ENCODE assay signal across 22 cellular contexts in genomic region chr14:54116972-54117371, GRCh38.
A peak's percentile ranks its signal among the peaks of the same experiment; 100 is the strongest.
DNase-seq lines count a peak whose midpoint lies in the region; ATAC-seq, FAIRE-seq and TF ChIP-seq lines count a peak whose summit lies in the region.
"Had no signal": no experiment of that assay in that cellular context is flagged by ENCODE, and none has a peak within 500 bp of the region (broad histone marks: within the 10 kb centered on the region; RNA-seq: fewer than 3 reads in every experiment).

No MANE protein-coding gene starts in this region.

- TF ChIP-seq CTCF in astrocyte of the spinal cord (IDR thresholded peaks at IDR 0.05; ENCODE audit: low read depth, low read length): no peak

- FAIRE-seq in urothelium cell line (lab: Jason Lieb, UNC): no peak
- FAIRE-seq: small intestine had no signal

- H3K4me3 ChIP-seq in astrocyte of the spinal cord (ENCODE audit: low read depth, low read length): no peak overlapping the region
- H3K4me3 ChIP-seq: heart right ventricle, prostate gland, thyroid gland had no signal

- in situ Hi-C loops in astrocyte of the spinal cord (cut with HindIII; ENCODE audit: low sequenced_read_pairs): no loop called here

- DNase-seq in EL (peak; percentile 82), LHCN-M2 (ENCODE audit: low read depth) (peak; percentile 20), astrocyte of the spinal cord (ENCODE audit: low read depth, low spot score) (peak; percentile 38), non-pigmented ciliary epithelial cell (ENCODE audit: low read depth) (peak; percentile 32), NCI-H748 treated with DMSO at 0.1 percent for 48 hours (lab: John Stamatoyannopoulos, UW) (no peak), urothelium cell line (ENCODE audit: low spot score) (no peak)
- DNase-seq: activated CD8-positive, alpha-beta T cell treated with anti-CD3 and anti-CD28 coated beads for 36 hours; activated T-cell treated with anti-CD3 and anti-CD28 coated beads, Interleukin-2, amount 50 U/mL, for 1 hour; DMS79; endodermal cell; H7; heart right ventricle; immature natural killer cell; left ventricle myocardium superior; NCI-H2029 treated with DMSO at 0.1 percent for 48 hours; stimulated activated naive CD4-positive, alpha-beta T cell; T1000; thyroid gland had no signal

- ATAC-seq in GM18505 (IDR thresholded peaks at IDR 0.05; ENCODE audit: unreplicated experiment) (no peak), GM21423 (IDR thresholded peaks at IDR 0.05; ENCODE audit: unreplicated experiment) (no peak)
- ATAC-seq: activated CD8-positive, alpha-beta T cell treated with anti-CD3 and anti-CD28 coated beads for 36 hours; heart right ventricle; left ventricle myocardium superior had no signal

- no peak for TF ChIP-seq POLR2A in GM18505 (IDR thresholded peaks at IDR 0.05; ENCODE audit: borderline replicate concordance, extremely low read depth, insufficient read depth, insufficient read length)

Comparison
In these comparisons a context has a peak if more than half of its experiments do, and no peak if none do; other contexts are left out.
1. DNase-seq: peak in EL (single experiment), LHCN-M2 (single experiment), astrocyte of the spinal cord (single experiment) and non-pigmented ciliary epithelial cell (single experiment); none in NCI-H748 treated with DMSO at 0.1 percent for 48 hours (single experiment) and urothelium cell line (single experiment).